ENCODE assay signal across 22 cellular contexts in the genomic region with DNA sequence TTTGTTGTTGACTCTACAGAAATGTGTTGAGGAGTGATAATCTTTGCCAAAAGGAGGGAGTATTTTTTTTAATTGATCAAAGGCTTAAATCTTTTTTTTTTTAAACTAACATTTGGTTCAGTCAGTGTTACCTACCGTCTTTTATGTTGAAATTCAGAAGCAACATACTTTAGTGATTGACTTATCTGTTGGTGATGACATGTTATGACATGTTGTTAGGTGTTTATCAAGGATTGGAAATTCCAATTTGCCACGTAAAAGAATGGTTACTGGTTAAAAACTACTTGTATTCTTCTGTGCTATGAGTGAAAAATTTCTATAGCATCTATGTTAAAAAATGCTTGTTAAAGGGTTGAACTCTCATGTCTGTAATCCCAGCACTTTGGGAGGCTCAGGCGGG.
A peak's percentile ranks its signal among the peaks of the same experiment; 100 is the strongest.
DNase-seq lines count a peak whose midpoint lies in the region; ATAC-seq, FAIRE-seq and TF ChIP-seq lines count a peak whose summit lies in the region.
"Had no signal": no experiment of that assay in that cellular context is flagged by ENCODE, and none has a peak within 500 bp of the region (broad histone marks: within the 10 kb centered on the region; RNA-seq: fewer than 3 reads in every experiment).

No MANE protein-coding gene starts in this region.

- no peak for DNase-seq in D721Med (ENCODE audit: insufficient read length, low spot score)
- DNase-seq in NCI-H226 = peak; percentile 65
- no peak for DNase-seq in osteoblast (ENCODE audit: insufficient read length, low spot score, missing footprints)
- DNase-seq in SIG-M5 (lab: John Stamatoyannopoulos, UW) = no peak
- no peak for DNase-seq in NCI-H2107 treated with DMSO at 0.1 percent for 48 hours (lab: John Stamatoyannopoulos, UW; ENCODE audit: unreplicated experiment)
- DNase-seq: activated CD4-positive, alpha-beta T cell treated with anti-CD3 and anti-CD28 coated beads, Interleukin-2, amount 10 ng/mL, durations not matched to agents 24 days and 14 days; activated naive CD8-positive, alpha-beta T cell treated with anti-CD3 and anti-CD28 coated beads for 36 hours; COR-L47; DMS79 treated with DMSO at 0.1 percent for 48 hours; head of caudate nucleus; midbrain; NCI-H510A; nephron progenitor cell; stimulated activated CD4-positive, alpha-beta T cell treated with anti-CD3 and anti-CD28 coated beads, Interleukin-2, amount 100 ng/mL, for 24 hours had no signal

- no peaks in the 10 kb centered on the region for H3K9me3 ChIP-seq in osteoblast (ENCODE audit: low read depth, low read length)
- H3K9me3 ChIP-seq: prostate gland had no signal

- FAIRE-seq in D721Med (lab: Jason Lieb, UNC) = peak; percentile 84
- FAIRE-seq: GM12892 had no signal

- peak overlapping the region; percentile 9 for H3K4me2 ChIP-seq in osteoblast (ENCODE audit: insufficient read depth, low read length)

- H3K36me3 ChIP-seq in osteoblast (ENCODE audit: insufficient read depth, low read length) = no peaks in the 10 kb centered on the region
- H3K36me3 ChIP-seq: prostate gland had no signal

- TF ChIP-seq CTCF in D721Med (IDR thresholded peaks at IDR 0.05; ENCODE audit: insufficient read depth, missing control alignments) (no peak), osteoblast (IDR thresholded peaks at IDR 0.05; ENCODE audit: extremely low read depth, low read depth, low read length) (no peak)

- no peak overlapping the region for H3K4me3 ChIP-seq in osteoblast (ENCODE audit: insufficient read depth, low read length)
- H3K4me3 ChIP-seq: prostate gland, SK-N-MC had no signal

- no peaks in the 10 kb centered on the region for H4K20me1 ChIP-seq in osteoblast (ENCODE audit: insufficient read depth, low read length)

- H3K4me1 ChIP-seq in osteoblast (ENCODE audit: insufficient read depth, low read length) = no peaks in the 10 kb centered on the region
- H3K4me1 ChIP-seq: prostate gland had no signal

- no peaks in the 10 kb centered on the region for H3K27me3 ChIP-seq in osteoblast (ENCODE audit: insufficient read depth, low read length)

- H3K79me2 ChIP-seq in osteoblast (ENCODE audit: insufficient read depth, low read length) = no peaks in the 10 kb centered on the region

- ATAC-seq in HG03342 (IDR thresholded peaks at IDR 0.05; ENCODE audit: unreplicated experiment) = no peak
- ATAC-seq: HCT116; stimulated activated memory B cell treated with anti-CD40 and anti-IgM and Interleukin-4, amounts not matched to agents 10 μg/mL and 1 μg/mL and 100 μg/mL, for 72 hours had no signal

- peak overlapping the region; percentile 30 for H3K27ac ChIP-seq in cingulate gyrus (ENCODE audit: low read depth, low read length)
- H3K27ac ChIP-seq in osteoblast (ENCODE audit: low read depth, low read length) = no peak overlapping the region
- H3K27ac ChIP-seq: prostate gland, SK-N-MC, VCaP had no signal

- H2AFZ ChIP-seq in osteoblast (ENCODE audit: low read length) = no peak overlapping the region
